In genomic region chr12:24864796-24865125, GRCh38 we compare ENCODE assay signal across 1 cellular context.
TF ChIP-seq lines count a peak whose summit lies in the region.

No MANE protein-coding gene starts in this region.

TF ChIP-seq in GM23338, 12 proteins besides CTCF, POLR2A, EP300 and RAD21 (continued from another document):
- TF ChIP-seq REST (IDR thresholded peaks at IDR 0.05; ENCODE audit: unreplicated experiment), result no peak
